ENCODE assay signal across 1 cellular context in the genomic region with DNA sequence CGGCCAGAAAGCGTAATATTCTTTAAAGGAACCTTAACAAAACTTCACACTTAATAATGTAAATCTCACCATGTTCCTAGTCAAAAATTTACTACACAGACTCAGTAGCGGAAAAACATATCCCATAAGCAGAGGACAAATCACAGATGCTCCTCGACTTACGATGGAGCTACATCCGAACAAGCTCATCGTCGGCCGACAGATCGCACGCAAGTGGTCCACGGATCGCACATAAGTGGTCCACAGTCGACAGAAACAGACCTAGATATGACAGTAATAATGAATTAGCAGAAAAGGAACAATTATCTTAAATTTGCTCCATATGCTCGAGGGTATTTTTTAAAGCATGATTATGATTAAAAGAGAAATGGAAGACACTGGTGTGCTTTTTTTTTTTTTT.
TF ChIP-seq lines count a peak whose summit lies in the region.

No MANE protein-coding gene starts in this region.

TF ChIP-seq in HepG2, 621 proteins besides CTCF, POLR2A, EP300 and RAD21:
- TF ChIP-seq, protein P1, sequence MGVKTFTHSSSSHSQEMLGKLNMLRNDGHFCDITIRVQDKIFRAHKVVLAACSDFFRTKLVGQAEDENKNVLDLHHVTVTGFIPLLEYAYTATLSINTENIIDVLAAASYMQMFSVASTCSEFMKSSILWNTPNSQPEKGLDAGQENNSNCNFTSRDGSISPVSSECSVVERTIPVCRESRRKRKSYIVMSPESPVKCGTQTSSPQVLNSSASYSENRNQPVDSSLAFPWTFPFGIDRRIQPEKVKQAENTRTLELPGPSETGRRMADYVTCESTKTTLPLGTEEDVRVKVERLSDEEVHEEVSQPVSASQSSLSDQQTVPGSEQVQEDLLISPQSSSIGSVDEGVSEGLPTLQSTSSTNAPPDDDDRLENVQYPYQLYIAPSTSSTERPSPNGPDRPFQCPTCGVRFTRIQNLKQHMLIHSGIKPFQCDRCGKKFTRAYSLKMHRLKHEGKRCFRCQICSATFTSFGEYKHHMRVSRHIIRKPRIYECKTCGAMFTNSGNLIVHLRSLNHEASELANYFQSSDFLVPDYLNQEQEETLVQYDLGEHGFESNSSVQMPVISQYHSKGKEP (CRISPR knock-in tag; IDR thresholded peaks at IDR 0.05), result no peak
- TF ChIP-seq ZNF792 (CRISPR knock-in tag; IDR thresholded peaks at IDR 0.05), result no peak
- no peak for TF ChIP-seq GLI4 (CRISPR knock-in tag; IDR thresholded peaks at IDR 0.05; ENCODE audit: borderline replicate concordance)
- TF ChIP-seq NONO (IDR thresholded peaks at IDR 0.05), result no peak
- no peak for TF ChIP-seq NONO (CRISPR knock-in tag; conservative IDR thresholded peaks at IDR 0.05)
